In the genomic region with DNA sequence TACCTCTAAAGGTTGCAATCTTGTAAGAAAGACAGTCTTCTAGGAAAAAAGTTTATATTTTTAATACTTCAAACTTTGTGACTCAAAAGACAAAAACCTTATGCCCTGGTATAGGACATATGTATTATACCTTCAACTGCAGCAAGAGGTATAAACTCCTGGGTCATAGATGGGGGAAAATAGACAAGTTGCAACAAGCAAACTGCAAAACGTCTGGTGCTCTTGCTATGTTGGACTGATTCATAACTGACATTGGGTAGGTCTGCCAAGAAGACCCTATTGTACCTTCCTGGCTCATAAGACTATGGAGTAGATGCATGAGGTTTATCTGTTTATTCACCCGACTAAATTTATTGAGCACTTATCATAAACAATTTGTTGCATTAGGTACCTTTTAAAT, we compare ENCODE assay signal across 1 cellular context.
TF ChIP-seq lines count a peak whose summit lies in the region.

No MANE protein-coding gene starts in this region.

TF ChIP-seq in IMR-90, 13 proteins besides CTCF, POLR2A, EP300 and RAD21:
- TF ChIP-seq ELK1 (IDR thresholded peaks at IDR 0.05; ENCODE audit: borderline replicate concordance, low read depth, low read length) (no peak), FOS (IDR thresholded peaks at IDR 0.05; ENCODE audit: low read depth, low read length) (no peak), NFE2L2 (IDR thresholded peaks at IDR 0.05; ENCODE audit: low read depth, low read length) (no peak), CEBPB (IDR thresholded peaks at IDR 0.05; ENCODE audit: low read depth, low read length) (no peak), CHD1 (IDR thresholded peaks at IDR 0.05; ENCODE audit: low read depth, low read length) (no peak), SMC3 (IDR thresholded peaks at IDR 0.05; ENCODE audit: low read depth, low read length) (no peak)
- TF ChIP-seq, protein P1, sequence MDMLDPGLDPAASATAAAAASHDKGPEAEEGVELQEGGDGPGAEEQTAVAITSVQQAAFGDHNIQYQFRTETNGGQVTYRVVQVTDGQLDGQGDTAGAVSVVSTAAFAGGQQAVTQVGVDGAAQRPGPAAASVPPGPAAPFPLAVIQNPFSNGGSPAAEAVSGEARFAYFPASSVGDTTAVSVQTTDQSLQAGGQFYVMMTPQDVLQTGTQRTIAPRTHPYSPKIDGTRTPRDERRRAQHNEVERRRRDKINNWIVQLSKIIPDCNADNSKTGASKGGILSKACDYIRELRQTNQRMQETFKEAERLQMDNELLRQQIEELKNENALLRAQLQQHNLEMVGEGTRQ (IDR thresholded peaks at IDR 0.05; ENCODE audit: low read depth, low read length): no peak
TF ChIP-seq in IMR-90: peak in this region for 0.
